Comparison of ENCODE assay signal across 11 cellular contexts in the genomic region with DNA sequence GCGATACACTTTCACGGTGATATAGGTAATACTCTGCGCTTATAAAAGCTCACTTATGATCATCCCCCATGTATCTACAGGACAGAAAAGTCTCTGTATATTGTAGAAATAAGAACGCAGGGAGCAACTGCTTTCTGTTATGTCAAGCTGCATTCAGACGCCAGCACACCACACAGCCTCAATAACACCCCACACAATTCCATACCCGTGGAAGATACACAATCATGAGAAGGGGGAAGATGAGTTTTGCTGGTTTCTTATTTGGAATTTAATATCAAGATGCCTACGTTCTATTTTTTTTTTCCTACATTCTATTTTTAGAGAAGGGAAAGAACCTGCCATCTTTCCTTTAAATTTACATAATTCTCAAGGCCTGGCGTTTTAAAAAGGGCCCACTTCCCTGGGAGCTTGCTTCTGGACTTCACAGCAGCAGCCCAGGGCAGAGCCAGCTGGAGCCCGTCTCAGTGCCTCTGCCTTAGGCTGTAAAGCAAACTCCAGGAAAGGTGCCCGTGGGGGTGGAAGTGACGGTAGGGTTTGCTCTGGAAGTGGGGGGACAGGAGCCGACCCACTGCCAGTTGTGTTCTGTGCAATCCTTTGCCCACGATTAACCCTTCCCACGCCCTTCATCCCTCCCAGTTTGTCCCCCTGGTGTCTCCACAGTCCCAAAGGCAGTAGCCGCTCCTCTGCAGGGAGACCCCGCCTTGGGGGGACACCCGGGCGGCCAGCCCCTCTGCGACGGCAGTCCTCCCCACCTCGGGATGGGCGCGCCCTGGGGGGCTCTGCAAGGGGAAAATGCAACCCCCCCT. TPM values are rescaled to one million over a fixed set of nuclear protein-coding genes. Genes with fewer than 3 reads are reported as not detected.
A peak's percentile ranks its signal among the peaks of the same experiment; 100 is the strongest.
DNase-seq lines count a peak whose midpoint lies in the region; ATAC-seq and TF ChIP-seq lines count a peak whose summit lies in the region.
"Had no signal": no experiment of that assay in that cellular context is flagged by ENCODE, and none has a peak within 500 bp of the region (broad histone marks: within the 10 kb centered on the region; RNA-seq: fewer than 3 reads in every experiment).

No MANE protein-coding gene starts in this region.

- H3K27me3 Mint-ChIP-seq in brain, result peaks cover 42% of the 10 kb centered on the region

- H3K9me3 Mint-ChIP-seq in brain, result no peaks in the 10 kb centered on the region

- DNase-seq in ELR (ENCODE audit: low read depth), result peak; percentile 67
- DNase-seq in skeletal muscle cell (ENCODE audit: low read depth), result no peak
- no peak for DNase-seq in HK-2 (ENCODE audit: unreplicated experiment)
- DNase-seq: activated CD4-positive, CD25-positive, alpha-beta regulatory T cell; aorta; DND-41 had no signal

- H3K4me3 Mint-ChIP-seq in brain, result peak overlapping the region; percentile 71 to 95 (median 77)

- TF ChIP-seq POLR2A in GM18505 (IDR thresholded peaks at IDR 0.05; ENCODE audit: borderline replicate concordance, extremely low read depth, insufficient read depth, insufficient read length), result no peak

- H3K27ac Mint-ChIP-seq in brain, result peak overlapping the region; percentile 42 to 96 (median 93)

- TF ChIP-seq CTCF in brain (conservative IDR thresholded peaks at IDR 0.05), result no peak

- H3K4me3 ChIP-seq in iPS-11a (ENCODE audit: low read depth, low read length), result peak overlapping the region; percentile 30
- H3K4me3 ChIP-seq in skeletal muscle cell (ENCODE audit: low read depth, low read length), result peak overlapping the region; percentile 45

- ATAC-seq in GM18505 (IDR thresholded peaks at IDR 0.05; ENCODE audit: unreplicated experiment), result no peak
- no peak for ATAC-seq in GM18502 (IDR thresholded peaks at IDR 0.05; ENCODE audit: poor library complexity, unreplicated experiment)
- no peak for ATAC-seq in GM19035 (IDR thresholded peaks at IDR 0.05; ENCODE audit: unreplicated experiment)

- H3K4me1 Mint-ChIP-seq in brain, result peaks cover 80% of the 10 kb centered on the region

- peaks cover 24% of the 10 kb centered on the region for H3K36me3 Mint-ChIP-seq in brain

RNA-seq across cellular contexts. Expression of gene PTGR3, which starts 5.3 kb away (rescaled TPM):
- 30.8 TPM for polyA plus RNA-seq in brain (ENCODE audit: insufficient read depth, low read depth, low replicate concordance)

RNA-seq across cellular contexts. Expression of gene TSHZ1, which starts 6.9 kb away (rescaled TPM):
- 35.6 TPM for polyA plus RNA-seq in brain (ENCODE audit: insufficient read depth, low read depth, low replicate concordance)
